ENCODE assay signal across 28 cellular contexts in the genomic region with DNA sequence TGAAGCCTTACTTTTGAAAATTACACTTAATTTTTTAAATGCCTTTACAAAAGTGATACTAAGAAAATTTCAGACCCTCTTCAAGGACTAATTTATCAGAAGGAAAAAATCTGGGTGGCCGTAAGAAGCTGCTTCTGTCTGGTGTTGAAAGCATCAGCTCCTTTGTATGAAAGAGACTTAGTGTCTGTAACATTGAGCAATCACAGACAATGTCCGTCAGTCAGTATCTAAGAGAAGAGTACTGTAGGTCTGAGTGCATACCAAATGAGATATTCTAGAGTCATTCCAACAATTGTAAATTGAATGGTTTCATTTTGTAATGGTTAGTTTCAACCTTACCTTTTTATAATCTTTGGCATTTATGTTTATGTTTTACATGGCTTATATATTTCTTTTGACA. TPM values are rescaled to one million over a fixed set of nuclear protein-coding genes. Genes with fewer than 3 reads are reported as not detected.
DNase-seq lines count a peak whose midpoint lies in the region; ATAC-seq and TF ChIP-seq lines count a peak whose summit lies in the region.
"Had no signal": no experiment of that assay in that cellular context is flagged by ENCODE, and none has a peak within 500 bp of the region (broad histone marks: within the 10 kb centered on the region; RNA-seq: fewer than 3 reads in every experiment).

No MANE protein-coding gene starts in this region.

- 0 out of 3 replicates have a peak, but pooled peaks have one; percentile 31 for ATAC-seq in DND-41 (ENCODE audit: insufficient read depth, low read depth)
- ATAC-seq in left lung: no peak
- ATAC-seq: activated CD4-positive, CD25-positive, alpha-beta regulatory T cell treated with anti-CD3 and anti-CD28 coated beads, Interleukin-2, amount 50 U/mL, for 24 hours; activated T-helper 17 cell treated with anti-CD3 and anti-CD28 coated beads, Interleukin-2, amount 50 U/mL, for 72 hours; GM23338; natural killer cell; stimulated activated effector memory CD8-positive, alpha-beta T cell treated with anti-CD3 and anti-CD28 coated beads, Interleukin-12 subunit alpha, Interleukin-12 subunit beta, amount 100 ng/mL, for 72 hours; T-cell; upper lobe of right lung had no signal

- DNase-seq in DND-41: no peak
- DNase-seq in LHCN-M2 (ENCODE audit: low read depth): peak; percentile 21
- peak; percentile 62 for DNase-seq in epithelial cell of esophagus (ENCODE audit: low read depth)
- no peak for DNase-seq in osteoblast (ENCODE audit: insufficient read length, low spot score, missing footprints)
- DNase-seq in left lung: no peak
- no peak for DNase-seq in Peyer's patch
- DNase-seq in T-helper 1 cell: no peak
- DNase-seq: activated CD4-positive, alpha-beta memory T cell treated with anti-CD3 and anti-CD28 coated beads, Interleukin-2, amount 10 ng/mL, durations not matched to agents 7 days and 5 days; activated CD8-positive, alpha-beta memory T cell treated with anti-CD3 and anti-CD28 coated beads, Interleukin-2, amount 50 U/mL, for 48 hours; aorta; Calu3; glutamatergic neuron; Karpas-422; kidney; natural killer cell; NCI-H1048; NCI-H187; NCI-H526; SJCRH30; stimulated activated CD4-positive, alpha-beta T cell treated with anti-CD3 and anti-CD28 coated beads, Interleukin-4, amount 100 ng/mL, for 1 hour; substantia nigra; T-cell; upper lobe of right lung had no signal

- no peak overlapping the region for H3K4me3 ChIP-seq in DND-41 (ENCODE audit: low read depth in 1 of 2, low read length in 2 of 2)
- H3K4me3 ChIP-seq in epithelial cell of esophagus (ENCODE audit: low read length): no peak overlapping the region
- H3K4me3 ChIP-seq in osteoblast (ENCODE audit: insufficient read depth, low read length): no peak overlapping the region
- no peak overlapping the region for H3K4me3 ChIP-seq in left lung
- H3K4me3 ChIP-seq in Peyer's patch: no peak overlapping the region
- H3K4me3 ChIP-seq: GM23338, right atrium auricular region, SJCRH30, upper lobe of right lung had no signal

- H3K4me2 ChIP-seq in DND-41 (ENCODE audit: insufficient read depth, low read length) (no peak overlapping the region), osteoblast (ENCODE audit: insufficient read depth, low read length) (no peak overlapping the region)
- H3K4me2 ChIP-seq: GM23338 had no signal

- intact Hi-C loops in left lung (cut with DNase I): no loop called here

- H3K36me3 ChIP-seq in DND-41 (ENCODE audit: insufficient read depth, low read length) (no peaks in the 10 kb centered on the region), osteoblast (ENCODE audit: insufficient read depth, low read length) (no peaks in the 10 kb centered on the region), left lung (no peaks in the 10 kb centered on the region), Peyer's patch (no peaks in the 10 kb centered on the region)
- H3K36me3 ChIP-seq: right atrium auricular region, SJCRH30, upper lobe of right lung had no signal

- no peak overlapping the region for H3K27ac ChIP-seq in DND-41 (ENCODE audit: low read length)
- no peak overlapping the region for H3K27ac ChIP-seq in osteoblast (ENCODE audit: low read depth, low read length)
- no peak overlapping the region for H3K27ac ChIP-seq in left lung
- no peak overlapping the region for H3K27ac ChIP-seq in Peyer's patch
- H3K27ac ChIP-seq: right atrium auricular region, SJCRH30, upper lobe of right lung had no signal

- H2AFZ ChIP-seq in DND-41 (ENCODE audit: low read depth, low read length): no peak overlapping the region
- H2AFZ ChIP-seq in osteoblast (ENCODE audit: low read length): peak overlapping the region; percentile 22
- H2AFZ ChIP-seq: GM23338 had no signal

- H4K20me1 ChIP-seq in DND-41 (ENCODE audit: insufficient read depth, low read length): no peaks in the 10 kb centered on the region
- no peaks in the 10 kb centered on the region for H4K20me1 ChIP-seq in osteoblast (ENCODE audit: insufficient read depth, low read length)

- H3K4me1 ChIP-seq in DND-41 (ENCODE audit: insufficient read depth, low read length) (no peaks in the 10 kb centered on the region), osteoblast (ENCODE audit: insufficient read depth, low read length) (no peaks in the 10 kb centered on the region), left lung (no peaks in the 10 kb centered on the region), Peyer's patch (no peaks in the 10 kb centered on the region)
- H3K4me1 ChIP-seq: right atrium auricular region, SJCRH30, upper lobe of right lung had no signal

- H3K9me3 ChIP-seq in DND-41 (ENCODE audit: insufficient read depth, low read length, severe bottlenecking) (no peaks in the 10 kb centered on the region), osteoblast (ENCODE audit: low read depth, low read length) (no peaks in the 10 kb centered on the region), left lung (no peaks in the 10 kb centered on the region), Peyer's patch (no peaks in the 10 kb centered on the region)
- H3K9me3 ChIP-seq: SJCRH30, upper lobe of right lung had no signal

- H3K79me2 ChIP-seq in DND-41 (ENCODE audit: insufficient read depth, low read length) (no peaks in the 10 kb centered on the region), osteoblast (ENCODE audit: insufficient read depth, low read length) (no peaks in the 10 kb centered on the region)

- TF ChIP-seq POLR2A in Peyer's patch (IDR thresholded peaks at IDR 0.05): no peak

- H3K27me3 ChIP-seq in DND-41 (ENCODE audit: insufficient read depth, low read length, poor library complexity) (no peaks in the 10 kb centered on the region), osteoblast (ENCODE audit: insufficient read depth, low read length) (no peaks in the 10 kb centered on the region), left lung (no peaks in the 10 kb centered on the region), Peyer's patch (no peaks in the 10 kb centered on the region)
- H3K27me3 ChIP-seq: right atrium auricular region, SJCRH30, upper lobe of right lung had no signal

- H3K9ac ChIP-seq in DND-41 (ENCODE audit: low read depth, low read length): no peak overlapping the region

- TF ChIP-seq CTCF in DND-41 (IDR thresholded peaks at IDR 0.05; ENCODE audit: borderline replicate concordance, extremely low read depth, low read length, poor library complexity, severe bottlenecking): no peak
- no peak for TF ChIP-seq CTCF in epithelial cell of esophagus (IDR thresholded peaks at IDR 0.05; ENCODE audit: insufficient read depth, low read depth, low read length, missing control alignments)
- no peak for TF ChIP-seq CTCF in osteoblast (IDR thresholded peaks at IDR 0.05; ENCODE audit: extremely low read depth, low read depth, low read length)
- no peak for TF ChIP-seq CTCF in left lung (IDR thresholded peaks at IDR 0.05)
- no peak for TF ChIP-seq CTCF in Peyer's patch (IDR thresholded peaks at IDR 0.05)

RNA-seq across cellular contexts. Expression of gene MDFIC, which starts 11.1 kb away (rescaled TPM):
- total RNA-seq in LHCN-M2 (2014; rRNA removed) (67.0 and 72.6 TPM in 2 replicates), osteoblast (68.8 and 81.3 TPM in 2 replicates), left lung (10 to 100 TPM; 30.8 to 50.0 TPM), Peyer's patch (10 to 100 TPM in 2 of 4 donors, 1 to 10 TPM in 2; 4.3 to 36.3 (median 9.0) TPM)
- polyA plus RNA-seq in LHCN-M2 (2012): 24.5 TPM

Comparison
In these comparisons a context has a peak if more than half of its experiments do, and no peak if none do; other contexts are left out.
1. DNase-seq: peak in LHCN-M2 (single experiment) and epithelial cell of esophagus (single experiment); none in DND-41 (single experiment), osteoblast (single experiment), left lung (0 of 2), Peyer's patch (0 of 3) and T-helper 1 cell (0 of 5).